ENCODE assay signal across 14 cellular contexts in genomic region chr17:68355093-68355492, GRCh38.
DNase-seq lines count a peak whose midpoint lies in the region; ATAC-seq, FAIRE-seq and TF ChIP-seq lines count a peak whose summit lies in the region.
"Had no signal": no experiment of that assay in that cellular context is flagged by ENCODE, and none has a peak within 500 bp of the region (broad histone marks: within the 10 kb centered on the region; RNA-seq: fewer than 3 reads in every experiment).

No MANE protein-coding gene starts in this region.

- H3K4me1 ChIP-seq in mesenchymal stem cell (ENCODE audit: control insufficient read depth, insufficient read depth, low read depth, low read length) = peaks cover 5% of the 10 kb centered on the region
- H3K4me1 ChIP-seq: lower lobe of right lung had no signal

- peak overlapping the region; percentile 43 for H3K9ac ChIP-seq in mesenchymal stem cell (ENCODE audit: low read length)

- H2BK12ac ChIP-seq in mesenchymal stem cell (ENCODE audit: low read length in 2 of 2) = no peak overlapping the region

- no peak overlapping the region for H4K91ac ChIP-seq in mesenchymal stem cell (ENCODE audit: low read length)

- H3K18ac ChIP-seq in mesenchymal stem cell (ENCODE audit: low read depth in 1 of 2, low read length in 2 of 2) = no peak overlapping the region

- H3K36me3 ChIP-seq in mesenchymal stem cell (ENCODE audit: control insufficient read depth in 1 of 2, insufficient read depth in 2 of 2, low read depth in 1 of 2, low read length in 2 of 2) = no peaks in the 10 kb centered on the region
- H3K36me3 ChIP-seq: lower lobe of right lung had no signal

- no peaks in the 10 kb centered on the region for H3K9me3 ChIP-seq in mesenchymal stem cell (ENCODE audit: control insufficient read depth, low read length)
- H3K9me3 ChIP-seq: lower lobe of right lung had no signal

- no peak for ATAC-seq in HG02759 (IDR thresholded peaks at IDR 0.05; ENCODE audit: unreplicated experiment)
- ATAC-seq: lower lobe of right lung; stimulated activated memory B cell treated with anti-CD40 and anti-IgM and Interleukin-4, amounts not matched to agents 10 μg/mL and 1 μg/mL and 100 μg/mL, for 72 hours had no signal

- no peak for TF ChIP-seq CTCF in AG10803 (conservative IDR thresholded peaks at IDR 0.05; ENCODE audit: low read length)

- H2BK120ac ChIP-seq in mesenchymal stem cell (ENCODE audit: low read depth, low read length) = no peak overlapping the region

- no peak overlapping the region for H2AK5ac ChIP-seq in mesenchymal stem cell (ENCODE audit: low read length, severe bottlenecking)

- H4K8ac ChIP-seq in mesenchymal stem cell (ENCODE audit: low read length) = no peak overlapping the region

- H2BK5ac ChIP-seq in mesenchymal stem cell (ENCODE audit: low read depth, low read length, poor library complexity, severe bottlenecking) = no peak overlapping the region

- H2AFZ ChIP-seq in mesenchymal stem cell (ENCODE audit: low read depth, low read length) = no peak overlapping the region

- no peaks in the 10 kb centered on the region for H3K27me3 ChIP-seq in mesenchymal stem cell (ENCODE audit: control insufficient read depth in 1 of 2, insufficient read depth in 1 of 2, low read length in 2 of 2)

- H3K79me1 ChIP-seq in mesenchymal stem cell (replicated peaks; ENCODE audit: low read length, poor library complexity, severe bottlenecking) = no peaks in the 10 kb centered on the region

- H3K27ac ChIP-seq in mesenchymal stem cell (ENCODE audit: low read length, poor library complexity, severe bottlenecking) = peak overlapping the region; percentile 57
- H3K27ac ChIP-seq: lower lobe of right lung had no signal

- peak; percentile 34 for DNase-seq in AG10803 (ENCODE audit: low read depth)
- DNase-seq in H54 (ENCODE audit: insufficient read length, low spot score) = peak; percentile 36
- peak; percentile 27 for DNase-seq in amniotic stem cell (lab: John Stamatoyannopoulos, UW)
- peak; percentile 71 for DNase-seq in mesenchymal stem cell
- DNase-seq in NCI-H2081 (lab: John Stamatoyannopoulos, UW) = no peak
- DNase-seq in cerebellum (ENCODE audit: low spot score) = no peak
- DNase-seq in germinal center (ENCODE audit: low spot score) = no peak
- DNase-seq: activated CD8-positive, alpha-beta memory T cell treated with anti-CD3 and anti-CD28 coated beads for 24 hours; aorta; endodermal cell; lower lobe of right lung; NCI-H2171 treated with DMSO at 0.1 percent for 48 hours had no signal

- no peak overlapping the region for H3K4ac ChIP-seq in mesenchymal stem cell (ENCODE audit: low read depth in 1 of 2, low read length in 2 of 2)

- no peak for FAIRE-seq in H54 (lab: Jason Lieb, UNC)

- H3K4me2 ChIP-seq in mesenchymal stem cell (ENCODE audit: low read length, poor library complexity, severe bottlenecking) = no peak overlapping the region

- H2BK15ac ChIP-seq in mesenchymal stem cell (ENCODE audit: low read depth, poor library complexity, severe bottlenecking) = no peak overlapping the region

- 54% methylated on average over 2 of the region's 4 CpGs for WGBS in mesenchymal stem cell

- no peak overlapping the region for H3K4me3 ChIP-seq in AG10803 (ENCODE audit: low read length)
- no peak overlapping the region for H3K4me3 ChIP-seq in mesenchymal stem cell (ENCODE audit: insufficient read depth in 1 of 2, low read depth in 1 of 2, low read length in 2 of 2)
- H3K4me3 ChIP-seq: lower lobe of right lung had no signal

- H3K14ac ChIP-seq in mesenchymal stem cell (ENCODE audit: low read length in 2 of 2) = no peak overlapping the region

- no peak overlapping the region for H3K23ac ChIP-seq in mesenchymal stem cell (ENCODE audit: low read length in 2 of 2)

- no peak for TF ChIP-seq POLR2A in H54 (IDR thresholded peaks at IDR 0.05; ENCODE audit: low read depth, low read length)

Comparison
In these comparisons a context has a peak if more than half of its experiments do, and no peak if none do; other contexts are left out.
1. DNase-seq: peak in AG10803 (single experiment), H54 (single experiment), amniotic stem cell (single experiment) and mesenchymal stem cell (single experiment); none in NCI-H2081 (0 of 2), cerebellum (single experiment) and germinal center (single experiment).